In genomic region chr4:138897818-138898226, GRCh38 we compare ENCODE assay signal across 9 cellular contexts.
A peak's percentile ranks its signal among the peaks of the same experiment; 100 is the strongest.
DNase-seq lines count a peak whose midpoint lies in the region; ATAC-seq and TF ChIP-seq lines count a peak whose summit lies in the region.
"Had no signal": no experiment of that assay in that cellular context is flagged by ENCODE, and none has a peak within 500 bp of the region (broad histone marks: within the 10 kb centered on the region; RNA-seq: fewer than 3 reads in every experiment).

No MANE protein-coding gene starts in this region.

- H3K4me1 ChIP-seq in mucosa of descending colon (ENCODE audit: low read depth) = no peaks in the 10 kb centered on the region

- H3K4me3 ChIP-seq in mucosa of descending colon = no peak overlapping the region
- H3K4me3 ChIP-seq: heart left ventricle had no signal

- TF ChIP-seq CTCF in mucosa of descending colon (IDR thresholded peaks at IDR 0.05) = no peak

- intact Hi-C loops in mucosa of descending colon (cut with DNase I, micrococcal nuclease) = no loop called here

- ATAC-seq in mucosa of descending colon (peak; percentile 70), HG03342 (IDR thresholded peaks at IDR 0.05; ENCODE audit: unreplicated experiment) (no peak)

- H3K36me3 ChIP-seq in mucosa of descending colon (ENCODE audit: low read depth) = no peaks in the 10 kb centered on the region
- H3K36me3 ChIP-seq: heart left ventricle had no signal

- TF ChIP-seq POLR2A in erythroblast (IDR thresholded peaks at IDR 0.05; ENCODE audit: low read length) = no peak

- peak; percentile 79 for DNase-seq in ELR (ENCODE audit: low read depth)
- DNase-seq in LoVo (ENCODE audit: low spot score) = peak; percentile 55
- DNase-seq in astrocyte of the hippocampus (ENCODE audit: low read depth, low spot score) = peak; percentile 73
- DNase-seq in mucosa of descending colon = no peak
- DNase-seq in activated CD8-positive, alpha-beta memory T cell treated with anti-CD3 and anti-CD28 coated beads for 24 hours = no peak
- DNase-seq in erythroblast (lab: John Stamatoyannopoulos, UW) = no peak
- DNase-seq in NCI-H2227 treated with DMSO at 0.1 percent for 48 hours (lab: John Stamatoyannopoulos, UW) = no peak
- DNase-seq: heart left ventricle had no signal

- H3K9me3 ChIP-seq in mucosa of descending colon = no peaks in the 10 kb centered on the region
- H3K9me3 ChIP-seq: heart left ventricle had no signal

Comparison
In these comparisons a context has a peak if more than half of its experiments do, and no peak if none do; other contexts are left out.
1. DNase-seq: peak in ELR (single experiment), LoVo (single experiment) and astrocyte of the hippocampus (single experiment); none in mucosa of descending colon (0 of 3), activated CD8-positive, alpha-beta memory T cell treated with anti-CD3 and anti-CD28 coated beads for 24 hours (single experiment), erythroblast (0 of 2) and NCI-H2227 treated with DMSO at 0.1 percent for 48 hours (single experiment).